In genomic region chr6:328184-328670, GRCh38 we compare ENCODE assay signal across 8 cellular contexts. TPM values are rescaled to one million over a fixed set of nuclear protein-coding genes. Genes with fewer than 3 reads are reported as not detected.
A peak's percentile ranks its signal among the peaks of the same experiment; 100 is the strongest.
DNase-seq lines count a peak whose midpoint lies in the region; ATAC-seq and TF ChIP-seq lines count a peak whose summit lies in the region.

No MANE protein-coding gene starts in this region.

- no peak overlapping the region for H2AK5ac ChIP-seq in mesenchymal stem cell (ENCODE audit: low read length, severe bottlenecking)

- H3K36me3 Mint-ChIP-seq in activated T-helper 17 cell treated with anti-CD3 and anti-CD28 coated beads, Interleukin-2, amount 50 U/mL, for 72 hours (ENCODE audit: low read depth): peaks cover 17% of the 10 kb centered on the region

- H2BK12ac ChIP-seq in mesenchymal stem cell (ENCODE audit: low read length in 2 of 2): no peak overlapping the region

- no peak overlapping the region for H2AFZ ChIP-seq in mesenchymal stem cell (ENCODE audit: low read depth, low read length)

- peak overlapping the region; percentile 25 for H3K9ac ChIP-seq in mesenchymal stem cell (ENCODE audit: low read length)

- peak; percentile 63 for ATAC-seq in GM19023 (IDR thresholded peaks at IDR 0.05; ENCODE audit: unreplicated experiment)
- ATAC-seq in HG03060 (IDR thresholded peaks at IDR 0.05; ENCODE audit: low read depth, unreplicated experiment): peak; percentile 41
- ATAC-seq in activated T-helper 17 cell treated with anti-CD3 and anti-CD28 coated beads, Interleukin-2, amount 50 U/mL, for 72 hours (replicated peaks): peak; percentile 91

- peaks cover 14% of the 10 kb centered on the region for H3K79me1 ChIP-seq in mesenchymal stem cell (replicated peaks; ENCODE audit: low read length, poor library complexity, severe bottlenecking)

- no peak overlapping the region for H2BK5ac ChIP-seq in mesenchymal stem cell (ENCODE audit: low read depth, low read length, poor library complexity, severe bottlenecking)

- H4K91ac ChIP-seq in mesenchymal stem cell (ENCODE audit: low read length): no peak overlapping the region

- H2BK15ac ChIP-seq in mesenchymal stem cell (ENCODE audit: low read depth, poor library complexity, severe bottlenecking): no peak overlapping the region

- H3K27me3 ChIP-seq in mesenchymal stem cell (ENCODE audit: control insufficient read depth in 1 of 2, insufficient read depth in 1 of 2, low read length in 2 of 2): peaks cover 0 to 31% of the 10 kb centered on the region in 2 experiments

- H2BK120ac ChIP-seq in mesenchymal stem cell (ENCODE audit: low read depth, low read length): no peak overlapping the region

- no peaks in the 10 kb centered on the region for H3K9me3 ChIP-seq in mesenchymal stem cell (ENCODE audit: control insufficient read depth, low read length)

- H3K9me3 Mint-ChIP-seq in activated T-helper 17 cell treated with anti-CD3 and anti-CD28 coated beads, Interleukin-2, amount 50 U/mL, for 72 hours: no peaks in the 10 kb centered on the region

- peaks cover 20% of the 10 kb centered on the region for H3K4me1 ChIP-seq in mesenchymal stem cell (ENCODE audit: control insufficient read depth, insufficient read depth, low read depth, low read length)

- H4K8ac ChIP-seq in mesenchymal stem cell (ENCODE audit: low read length): no peak overlapping the region

- TF ChIP-seq CTCF in AG04449 (IDR thresholded peaks at IDR 0.05; ENCODE audit: insufficient read depth, low read length, missing control alignments): no peak

- H3K4me2 ChIP-seq in mesenchymal stem cell (ENCODE audit: low read length, poor library complexity, severe bottlenecking): peak overlapping the region; percentile 18

- H3K27ac ChIP-seq in mesenchymal stem cell (ENCODE audit: low read length, poor library complexity, severe bottlenecking): no peak overlapping the region

- H3K23ac ChIP-seq in mesenchymal stem cell (ENCODE audit: low read length in 2 of 2): no peak overlapping the region

- WGBS in mesenchymal stem cell: 59% methylated on average over 7 of the region's 7 CpGs

- POLR2A ChIA-PET in AG04449 (lab: Yijun Ruan, JAX): no interaction called here

- H3K36me3 ChIP-seq in mesenchymal stem cell (ENCODE audit: control insufficient read depth in 1 of 2, insufficient read depth in 2 of 2, low read depth in 1 of 2, low read length in 2 of 2): peaks cover 0 to 10% of the 10 kb centered on the region in 2 experiments

- H3K27me3 Mint-ChIP-seq in activated T-helper 17 cell treated with anti-CD3 and anti-CD28 coated beads, Interleukin-2, amount 50 U/mL, for 72 hours: no peaks in the 10 kb centered on the region

- DNase-seq in AG04449 (ENCODE audit: low read depth, low spot score): peak; percentile 86
- peak; percentile 88 for DNase-seq in mesenchymal stem cell
- DNase-seq in NCI-H1092 (lab: John Stamatoyannopoulos, UW): no peak
- DNase-seq in COLO829 (ENCODE audit: low spot score): no peak
- DNase-seq in activated CD8-positive, alpha-beta memory T cell treated with anti-CD3 and anti-CD28 coated beads for 24 hours: no peak

- no peak overlapping the region for H3K4ac ChIP-seq in mesenchymal stem cell (ENCODE audit: low read depth in 1 of 2, low read length in 2 of 2)

- no peak overlapping the region for H3K4me3 Mint-ChIP-seq in activated T-helper 17 cell treated with anti-CD3 and anti-CD28 coated beads, Interleukin-2, amount 50 U/mL, for 72 hours

- H3K18ac ChIP-seq in mesenchymal stem cell (ENCODE audit: low read depth in 1 of 2, low read length in 2 of 2): no peak overlapping the region

- no peak overlapping the region; the same call in 1 of the 2 replicates for H3K4me3 ChIP-seq in AG04449 (ENCODE audit: low read depth, low read length)
- peak overlapping the region in 1 of 2 experiments; percentile 54 for H3K4me3 ChIP-seq in mesenchymal stem cell (ENCODE audit: insufficient read depth in 1 of 2, low read depth in 1 of 2, low read length in 2 of 2)

- no peak overlapping the region for H3K27ac Mint-ChIP-seq in activated T-helper 17 cell treated with anti-CD3 and anti-CD28 coated beads, Interleukin-2, amount 50 U/mL, for 72 hours

- H3K4me1 Mint-ChIP-seq in activated T-helper 17 cell treated with anti-CD3 and anti-CD28 coated beads, Interleukin-2, amount 50 U/mL, for 72 hours: peaks cover 5% of the 10 kb centered on the region

- CTCF ChIA-PET in AG04449 (lab: Yijun Ruan, JAX): interaction anchor here (0.8 kb wide), 1 partner anchor 10 kb away, joined by 4 read pairs; no protein-coding TSS in a partner anchor

- no peak overlapping the region for H3K14ac ChIP-seq in mesenchymal stem cell (ENCODE audit: low read length in 2 of 2)

RNA-seq across cellular contexts. Expression of gene DUSP22, which starts 35.9 kb away (rescaled TPM):
- 10 to 100 TPM; 23.3 to 27.4 TPM for total RNA-seq in activated T-helper 17 cell treated with anti-CD3 and anti-CD28 coated beads, Interleukin-2, amount 50 U/mL, for 72 hours
- 27.0 TPM for polyA plus RNA-seq in mesenchymal stem cell (2013, experiment 1 of 2)
- polyA plus RNA-seq in mesenchymal stem cell (2013, experiment 2 of 2): 27.3 TPM

Comparison
In these comparisons a context has a peak if more than half of its experiments do, and no peak if none do; other contexts are left out.
1. DNase-seq: peak in AG04449 (single experiment) and mesenchymal stem cell (single experiment); none in NCI-H1092 (single experiment), COLO829 (single experiment) and activated CD8-positive, alpha-beta memory T cell treated with anti-CD3 and anti-CD28 coated beads for 24 hours (single experiment).
2. ATAC-seq: peak in every context shown above with its lines; median percentile 91 in activated T-helper 17 cell treated with anti-CD3 and anti-CD28 coated beads, Interleukin-2, amount 50 U/mL, for 72 hours; 63 in GM19023; 41 in HG03060.